In the genomic region with DNA sequence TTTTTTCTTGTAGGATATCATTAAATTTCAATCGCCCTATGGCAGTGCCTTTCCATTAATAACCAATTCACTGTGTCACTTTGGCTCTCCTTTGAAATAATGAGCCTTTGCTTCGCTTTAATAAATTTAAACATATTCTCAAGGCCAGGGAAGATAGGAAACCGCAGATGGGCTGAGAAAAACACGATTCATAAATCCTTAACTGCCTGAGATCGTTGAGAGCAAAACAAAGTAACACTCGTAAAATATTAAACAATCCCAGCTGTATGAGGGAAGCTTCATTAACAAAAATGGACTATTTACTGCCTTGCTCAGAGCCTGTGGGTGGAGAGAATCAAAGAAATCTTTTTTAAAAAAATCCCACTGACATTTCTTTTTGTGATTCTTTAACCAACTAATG, we compare ENCODE assay signal across 1 cellular context.
TF ChIP-seq lines count a peak whose summit lies in the region.

No MANE protein-coding gene starts in this region.

TF ChIP-seq in IMR-90, 13 proteins besides CTCF, POLR2A, EP300 and RAD21:
- TF ChIP-seq, protein P1, sequence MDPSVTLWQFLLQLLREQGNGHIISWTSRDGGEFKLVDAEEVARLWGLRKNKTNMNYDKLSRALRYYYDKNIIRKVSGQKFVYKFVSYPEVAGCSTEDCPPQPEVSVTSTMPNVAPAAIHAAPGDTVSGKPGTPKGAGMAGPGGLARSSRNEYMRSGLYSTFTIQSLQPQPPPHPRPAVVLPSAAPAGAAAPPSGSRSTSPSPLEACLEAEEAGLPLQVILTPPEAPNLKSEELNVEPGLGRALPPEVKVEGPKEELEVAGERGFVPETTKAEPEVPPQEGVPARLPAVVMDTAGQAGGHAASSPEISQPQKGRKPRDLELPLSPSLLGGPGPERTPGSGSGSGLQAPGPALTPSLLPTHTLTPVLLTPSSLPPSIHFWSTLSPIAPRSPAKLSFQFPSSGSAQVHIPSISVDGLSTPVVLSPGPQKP (IDR thresholded peaks at IDR 0.05; ENCODE audit: borderline replicate concordance, low read depth, low read length), result no peak
- no peak for TF ChIP-seq MAFK (IDR thresholded peaks at IDR 0.05; ENCODE audit: low read depth, low read length)
- TF ChIP-seq, protein P2, sequence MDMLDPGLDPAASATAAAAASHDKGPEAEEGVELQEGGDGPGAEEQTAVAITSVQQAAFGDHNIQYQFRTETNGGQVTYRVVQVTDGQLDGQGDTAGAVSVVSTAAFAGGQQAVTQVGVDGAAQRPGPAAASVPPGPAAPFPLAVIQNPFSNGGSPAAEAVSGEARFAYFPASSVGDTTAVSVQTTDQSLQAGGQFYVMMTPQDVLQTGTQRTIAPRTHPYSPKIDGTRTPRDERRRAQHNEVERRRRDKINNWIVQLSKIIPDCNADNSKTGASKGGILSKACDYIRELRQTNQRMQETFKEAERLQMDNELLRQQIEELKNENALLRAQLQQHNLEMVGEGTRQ (IDR thresholded peaks at IDR 0.05; ENCODE audit: low read depth, low read length), result no peak
- TF ChIP-seq CEBPB (IDR thresholded peaks at IDR 0.05; ENCODE audit: low read depth, low read length), result no peak
- TF ChIP-seq SMC3 (IDR thresholded peaks at IDR 0.05; ENCODE audit: low read depth, low read length), result no peak
- TF ChIP-seq CHD1 (IDR thresholded peaks at IDR 0.05; ENCODE audit: low read depth, low read length), result no peak
- TF ChIP-seq MXI1 (IDR thresholded peaks at IDR 0.05; ENCODE audit: borderline replicate concordance, low read depth, low read length), result no peak
- no peak for TF ChIP-seq BHLHE40 (IDR thresholded peaks at IDR 0.05; ENCODE audit: low read depth, low read length)
- no peak for TF ChIP-seq RFX5 (IDR thresholded peaks at IDR 0.05; ENCODE audit: low read depth, low read length)
TF ChIP-seq in IMR-90: peak in this region for 0.
